Comparison of ENCODE assay signal across 10 cellular contexts in genomic region chr22:30078320-30079311, GRCh38.
DNase-seq lines count a peak whose midpoint lies in the region; ATAC-seq, FAIRE-seq and TF ChIP-seq lines count a peak whose summit lies in the region.
"Had no signal": no experiment of that assay in that cellular context is flagged by ENCODE, and none has a peak within 500 bp of the region (broad histone marks: within the 10 kb centered on the region; RNA-seq: fewer than 3 reads in every experiment).

No MANE protein-coding gene starts in this region.

- TF ChIP-seq POLR2A in H54 (IDR thresholded peaks at IDR 0.05; ENCODE audit: low read depth, low read length): no peak

- DNase-seq in DMS53 (lab: John Stamatoyannopoulos, UW) (peak; percentile 11), DMS53 treated with DMSO at 0.1 percent for 48 hours (lab: John Stamatoyannopoulos, UW; ENCODE audit: unreplicated experiment) (no peak), NCI-H2171 treated with DMSO at 0.1 percent for 48 hours (lab: John Stamatoyannopoulos, UW) (peak; percentile 91), H54 (ENCODE audit: insufficient read length, low spot score) (no peak), nephron progenitor cell (no peak)
- DNase-seq in stimulated activated CD4-positive, alpha-beta T cell treated with anti-CD3 and anti-CD28 coated beads, Interleukin-2, amount 100 ng/mL, for 48 hours: peak; percentile 11 to 19
- DNase-seq: PC-3 had no signal

- H3K4me3 Mint-ChIP-seq in activated naive CD8-positive, alpha-beta T cell: peak overlapping the region; percentile 60
- no peak overlapping the region for H3K4me3 Mint-ChIP-seq in nephron progenitor cell

- H3K4me1 Mint-ChIP-seq in activated naive CD8-positive, alpha-beta T cell (ENCODE audit: low read depth): peaks cover 7% of the 10 kb centered on the region
- peaks cover 19% of the 10 kb centered on the region for H3K4me1 Mint-ChIP-seq in nephron progenitor cell

- FAIRE-seq in H54 (lab: Jason Lieb, UNC): no peak
- FAIRE-seq: endometrium had no signal

- ATAC-seq in GM19452 (IDR thresholded peaks at IDR 0.05; ENCODE audit: unreplicated experiment): no peak
- ATAC-seq: PC-3 had no signal

- TF ChIP-seq CTCF in nephron progenitor cell (IDR thresholded peaks at IDR 0.05): no peak

- H3K36me3 Mint-ChIP-seq in activated naive CD8-positive, alpha-beta T cell: no peaks in the 10 kb centered on the region
- no peaks in the 10 kb centered on the region for H3K36me3 Mint-ChIP-seq in nephron progenitor cell (ENCODE audit: low read depth)

- peaks cover 16% of the 10 kb centered on the region for H3K27me3 Mint-ChIP-seq in activated naive CD8-positive, alpha-beta T cell
- peaks cover 47% of the 10 kb centered on the region for H3K27me3 Mint-ChIP-seq in nephron progenitor cell (ENCODE audit: low read depth, poor library complexity)

- H3K9me3 Mint-ChIP-seq in activated naive CD8-positive, alpha-beta T cell (ENCODE audit: low read depth): no peaks in the 10 kb centered on the region
- peaks cover 6% of the 10 kb centered on the region for H3K9me3 Mint-ChIP-seq in nephron progenitor cell

- peak overlapping the region; percentile 34 for H3K27ac Mint-ChIP-seq in activated naive CD8-positive, alpha-beta T cell
- no peak overlapping the region for H3K27ac Mint-ChIP-seq in nephron progenitor cell

Comparison
In these comparisons a context has a peak if more than half of its experiments do, and no peak if none do; other contexts are left out.
1. DNase-seq: peak in DMS53 (single experiment), NCI-H2171 treated with DMSO at 0.1 percent for 48 hours (single experiment) and stimulated activated CD4-positive, alpha-beta T cell treated with anti-CD3 and anti-CD28 coated beads, Interleukin-2, amount 100 ng/mL, for 48 hours (2 of 2); none in DMS53 treated with DMSO at 0.1 percent for 48 hours (single experiment), H54 (single experiment) and nephron progenitor cell (single experiment).